Comparison of ENCODE assay signal across 8 cellular contexts in the genomic region with DNA sequence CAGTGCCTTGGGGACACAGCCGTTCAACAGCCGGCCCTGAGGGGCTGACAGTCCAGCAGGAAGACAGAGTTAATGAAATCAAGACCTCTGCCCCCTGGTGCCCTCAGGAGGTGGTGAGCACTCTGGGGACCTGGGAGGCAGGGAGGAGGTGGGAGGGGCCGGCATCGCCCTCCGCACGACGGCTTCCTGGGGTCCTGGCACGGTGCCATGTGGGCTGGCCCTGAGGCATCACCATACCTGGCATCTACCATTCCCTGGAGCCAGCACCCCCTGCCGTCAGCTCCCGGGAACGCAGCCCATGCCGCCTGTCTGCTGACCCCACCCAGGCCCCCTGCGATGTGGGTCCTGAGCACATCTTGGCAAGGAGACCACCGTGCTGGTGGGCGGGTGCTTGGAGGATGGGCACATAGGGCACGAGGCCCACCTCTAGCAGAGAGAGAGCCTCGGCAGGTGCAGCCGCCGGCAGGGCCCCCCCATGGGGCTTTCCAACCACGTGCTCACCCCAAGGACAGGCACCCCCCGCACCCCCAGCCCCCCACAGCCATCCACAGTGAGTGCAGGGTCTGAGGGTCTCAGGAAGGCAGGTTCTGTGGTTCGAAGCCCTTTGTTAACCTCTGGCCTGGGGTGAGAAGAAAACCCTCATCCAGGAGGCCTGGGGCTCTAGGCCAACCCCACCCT. TPM values are rescaled to one million over a fixed set of nuclear protein-coding genes. Genes with fewer than 3 reads are reported as not detected.
DNase-seq lines count a peak whose midpoint lies in the region; ATAC-seq and TF ChIP-seq lines count a peak whose summit lies in the region.

No MANE protein-coding gene starts in this region.

- TF ChIP-seq CTCF in AG10803 (conservative IDR thresholded peaks at IDR 0.05; ENCODE audit: low read length), result peak; percentile 29
- no peak for TF ChIP-seq CTCF in lung (IDR thresholded peaks at IDR 0.05; ENCODE audit: control extremely low read depth, extremely low read depth)

- no peaks in the 10 kb centered on the region for H3K4me1 ChIP-seq in lung (ENCODE audit: control insufficient read depth in 2 of 2, insufficient read depth in 2 of 2, low read length in 2 of 2)

- DNase-seq in AG10803 (ENCODE audit: low read depth) (no peak), HuH-7.5 (ENCODE audit: low spot score) (peak; percentile 97), SW480 (ENCODE audit: low spot score) (peak; percentile 50), amniotic epithelial cell (ENCODE audit: low read depth) (peak; percentile 20), lung (ENCODE audit: low spot score) (peak; percentile 54), MV-4-11 (lab: John Stamatoyannopoulos, UW) (no peak)
- DNase-seq in stimulated activated CD8-positive, alpha-beta memory T cell treated with anti-CD3 and anti-CD28 coated beads, Interleukin-7, amount 100 ng/mL, for 4 hours (ENCODE audit: low read depth in 2 of 2), result peak; percentile 38 to 46

- WGBS in lung, 2 donors, result 66 to 67% methylated on average over 22 of the region's 22 CpGs

- H3K36me3 ChIP-seq in lung (ENCODE audit: control insufficient read depth in 2 of 2, insufficient read depth in 2 of 2, low read length in 2 of 2), result no peaks in the 10 kb centered on the region

- no peak overlapping the region for H3K4me3 ChIP-seq in AG10803 (ENCODE audit: low read length)
- no peak overlapping the region for H3K4me3 ChIP-seq in lung

- no peak for ATAC-seq in lung (ENCODE audit: insufficient read depth, low FRiP score)
- ATAC-seq in GM21515 (IDR thresholded peaks at IDR 0.05; ENCODE audit: unreplicated experiment), result no peak

- no peaks in the 10 kb centered on the region for H3K27me3 ChIP-seq in lung (ENCODE audit: control insufficient read depth, insufficient read depth)

- no peak overlapping the region for H3K27ac ChIP-seq in lung (ENCODE audit: low read depth in 1 of 2, low read length in 1 of 2)

- H3K9me3 ChIP-seq in lung (ENCODE audit: control insufficient read depth in 2 of 2, insufficient read depth in 1 of 2, low read length in 1 of 2), result no peaks in the 10 kb centered on the region

RNA-seq across cellular contexts. Expression of a gene that starts 52.5 kb away (rescaled TPM):
- 1 to 10 TPM in 1 of 2 donors, under 1 TPM in 1; 0.57 to 9.0 TPM for total RNA-seq in lung
- 1 to 10 TPM; 2.1 to 3.6 TPM for polyA plus RNA-seq in lung

Comparison
In these comparisons a context has a peak if more than half of its experiments do, and no peak if none do; other contexts are left out.
1. DNase-seq: peak in HuH-7.5 (single experiment), SW480 (single experiment), amniotic epithelial cell (single experiment), lung (single experiment) and stimulated activated CD8-positive, alpha-beta memory T cell treated with anti-CD3 and anti-CD28 coated beads, Interleukin-7, amount 100 ng/mL, for 4 hours (2 of 2); none in AG10803 (single experiment) and MV-4-11 (single experiment).